Comparison of ENCODE assay signal across 9 cellular contexts in genomic region chr1:162951553-162952315, GRCh38.
DNase-seq lines count a peak whose midpoint lies in the region; ATAC-seq, FAIRE-seq and TF ChIP-seq lines count a peak whose summit lies in the region.
"Had no signal": no experiment of that assay in that cellular context is flagged by ENCODE, and none has a peak within 500 bp of the region (broad histone marks: within the 10 kb centered on the region; RNA-seq: fewer than 3 reads in every experiment).

No MANE protein-coding gene starts in this region.

- TF ChIP-seq CTCF in bronchial epithelial cell (IDR thresholded peaks at IDR 0.05; ENCODE audit: insufficient read depth, low read length, severe bottlenecking) (no peak), tibial nerve (IDR thresholded peaks at IDR 0.05) (no peak)

- DNase-seq in bronchial epithelial cell (ENCODE audit: low read depth), result peak; percentile 44
- no peak for DNase-seq in HuH-7.5 (ENCODE audit: low spot score)
- no peak for DNase-seq in activated naive CD4-positive, alpha-beta T cell treated with Interleukin-2 at 50 U/mL for 16 hours
- no peak for DNase-seq in COLO829 (ENCODE audit: low spot score)
- no peak for DNase-seq in tibial nerve (ENCODE audit: low spot score in 2 of 2)
- DNase-seq: NCI-H1105 treated with DMSO at 0.1 percent for 48 hours had no signal

- no peaks in the 10 kb centered on the region for H3K4me1 ChIP-seq in tibial nerve

- no peak overlapping the region for H3K27ac ChIP-seq in tibial nerve

- H3K36me3 ChIP-seq in bronchial epithelial cell (ENCODE audit: control insufficient read depth, insufficient read depth, low read length) (no peaks in the 10 kb centered on the region), tibial nerve (no peaks in the 10 kb centered on the region)

- TF ChIP-seq POLR2A in tibial nerve (IDR thresholded peaks at IDR 0.05), result no peak

- H3K4me3 ChIP-seq in bronchial epithelial cell (ENCODE audit: low read depth, low read length) (no peak overlapping the region), tibial nerve (no peak overlapping the region)

- TF ChIP-seq EP300 in tibial nerve (IDR thresholded peaks at IDR 0.05), result no peak

- FAIRE-seq in bronchial epithelial cell (lab: Jason Lieb, UNC), result no peak

- peak; percentile 94 for ATAC-seq in GM18861 (IDR thresholded peaks at IDR 0.05; ENCODE audit: unreplicated experiment)
- ATAC-seq in GM21390 (IDR thresholded peaks at IDR 0.05; ENCODE audit: unreplicated experiment), result peak; percentile 95
- ATAC-seq in HG03175 (IDR thresholded peaks at IDR 0.05; ENCODE audit: unreplicated experiment), result peak; percentile 95

- 86 to 94% methylated on average over 2 of the region's 2 CpGs for WGBS in tibial nerve, 2 donors

- H3K27me3 ChIP-seq in bronchial epithelial cell (ENCODE audit: control insufficient read depth, insufficient read depth, low read length) (no peaks in the 10 kb centered on the region), tibial nerve (no peaks in the 10 kb centered on the region)

- no peaks in the 10 kb centered on the region for H3K9me3 ChIP-seq in tibial nerve
